In the genomic region with DNA sequence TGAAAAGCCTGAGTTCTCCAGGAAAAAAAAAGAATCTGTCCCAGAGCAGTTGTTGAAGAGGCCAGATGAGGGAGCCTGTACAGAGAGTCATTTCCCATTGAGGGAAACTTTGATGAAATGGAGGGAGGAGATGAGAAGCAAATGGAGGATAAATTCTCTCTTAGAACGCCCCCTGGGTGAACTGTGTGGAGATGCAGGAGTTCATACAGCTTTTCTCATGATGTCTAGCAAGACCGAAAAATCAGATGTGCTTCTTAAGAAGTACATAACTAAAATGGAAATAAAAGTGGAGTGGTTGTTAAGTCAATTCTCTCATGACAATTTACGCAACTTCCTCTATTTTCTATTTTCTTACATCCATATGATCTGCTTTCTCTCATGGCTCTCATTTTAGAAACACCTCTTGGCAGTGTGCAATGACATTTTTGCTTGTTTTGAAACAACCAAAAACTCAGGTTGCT, we compare ENCODE assay signal across 1 cellular context.
TF ChIP-seq lines count a peak whose summit lies in the region.

No MANE protein-coding gene starts in this region.

TF ChIP-seq in H1, 55 proteins besides CTCF, POLR2A, EP300 and RAD21 (continued from another document):
- TF ChIP-seq HDAC6 (IDR thresholded peaks at IDR 0.05; ENCODE audit: low read depth, low read length) (no peak), TEAD4 (IDR thresholded peaks at IDR 0.05; ENCODE audit: low read depth, low read length) (peak; percentile 53; the same call in 1 of the 2 replicates), GABPA (IDR thresholded peaks at IDR 0.05; ENCODE audit: borderline replicate concordance, insufficient read depth, low read length) (no peak)
- TF ChIP-seq, protein P1, sequence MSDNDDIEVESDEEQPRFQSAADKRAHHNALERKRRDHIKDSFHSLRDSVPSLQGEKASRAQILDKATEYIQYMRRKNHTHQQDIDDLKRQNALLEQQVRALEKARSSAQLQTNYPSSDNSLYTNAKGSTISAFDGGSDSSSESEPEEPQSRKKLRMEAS (IDR thresholded peaks at IDR 0.05): no peak
